Comparison of ENCODE assay signal across 15 cellular contexts in the genomic region with DNA sequence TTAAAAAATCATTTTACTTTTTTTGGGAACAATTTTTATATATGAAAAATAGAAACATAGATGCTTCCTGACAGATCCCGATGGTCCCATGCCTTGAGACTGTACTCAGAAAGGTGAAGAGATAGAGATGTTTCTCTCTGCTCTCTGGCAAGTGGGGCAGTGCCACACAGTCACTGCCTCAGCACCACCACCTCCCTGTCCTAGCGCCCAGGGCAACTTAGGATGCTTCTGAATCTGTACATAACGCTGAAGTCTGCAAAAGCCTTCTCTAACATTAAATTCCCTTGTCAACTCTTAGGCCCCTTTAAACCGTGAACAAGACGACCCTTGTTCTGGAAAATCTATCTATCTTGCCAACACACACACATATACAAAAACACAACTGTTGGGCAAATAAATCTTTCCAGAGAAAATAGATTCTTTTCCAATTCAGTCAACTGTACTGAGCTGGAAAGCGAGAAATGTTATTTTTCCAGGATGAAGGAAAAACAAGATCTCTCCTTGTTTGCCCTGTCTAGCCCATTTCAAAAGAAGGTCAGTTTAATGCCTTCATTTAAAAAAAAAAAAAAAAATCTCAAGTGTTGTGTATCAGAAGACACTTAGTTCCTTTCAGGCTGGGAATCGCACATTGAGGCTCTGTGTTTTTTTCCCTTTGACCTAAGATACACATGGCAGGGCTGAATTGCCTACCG.
"Had no signal": no experiment of that assay in that cellular context is flagged by ENCODE, and none has a peak within 500 bp of the region (broad histone marks: within the 10 kb centered on the region; RNA-seq: fewer than 3 reads in every experiment).

No MANE protein-coding gene starts in this region.

- H3K27me3 ChIP-seq: cardiac muscle cell, gastroesophageal sphincter, heart right ventricle, spleen, thyroid gland, uterus had no signal

- ATAC-seq: activated CD4-positive, alpha-beta T cell treated with anti-CD3 and anti-CD28 coated beads for 36 hours; gastroesophageal sphincter; heart right ventricle; natural killer cell; stimulated activated memory B cell treated with anti-CD40 and anti-IgM and Interleukin-4, amounts not matched to agents 10 μg/mL and 1 μg/mL and 100 μg/mL, for 72 hours had no signal

- H3K27me3 Mint-ChIP-seq: activated CD4-positive, alpha-beta memory T cell treated with anti-CD3 and anti-CD28 coated beads for 36 hours; activated CD4-positive, alpha-beta T cell treated with anti-CD3 and anti-CD28 coated beads for 36 hours; activated naive CD8-positive, alpha-beta T cell; stimulated activated memory B cell treated with anti-CD40 and anti-IgM and Interleukin-4, amounts not matched to agents 10 μg/mL and 1 μg/mL and 100 μg/mL, for 72 hours had no signal

- H3K27ac ChIP-seq: cardiac muscle cell, gastroesophageal sphincter, heart right ventricle, spleen, thyroid gland, uterus had no signal

- DNase-seq: activated CD4-positive, alpha-beta memory T cell treated with anti-CD3 and anti-CD28 coated beads for 36 hours; activated CD4-positive, alpha-beta T cell treated with anti-CD3 and anti-CD28 coated beads for 36 hours; activated T-cell treated with anti-CD3 and anti-CD28 coated beads for 4 hours; heart right ventricle; mesendoderm; natural killer cell; posterior cingulate gyrus; spleen; stimulated activated CD4-positive, alpha-beta T cell treated with anti-CD3 and anti-CD28 coated beads, Interleukin-4, amount 100 ng/mL, for 4 hours; thyroid gland; uterus had no signal

- H3K4me3 ChIP-seq: cardiac muscle cell, gastroesophageal sphincter, heart right ventricle, spleen, thyroid gland, uterus had no signal

- H3K4me3 Mint-ChIP-seq: activated CD4-positive, alpha-beta memory T cell treated with anti-CD3 and anti-CD28 coated beads for 36 hours; activated CD4-positive, alpha-beta T cell treated with anti-CD3 and anti-CD28 coated beads for 36 hours; activated naive CD8-positive, alpha-beta T cell; natural killer cell; stimulated activated memory B cell treated with anti-CD40 and anti-IgM and Interleukin-4, amounts not matched to agents 10 μg/mL and 1 μg/mL and 100 μg/mL, for 72 hours had no signal

- H3K27ac Mint-ChIP-seq: activated CD4-positive, alpha-beta memory T cell treated with anti-CD3 and anti-CD28 coated beads for 36 hours; activated CD4-positive, alpha-beta T cell treated with anti-CD3 and anti-CD28 coated beads for 36 hours; activated naive CD8-positive, alpha-beta T cell; natural killer cell; stimulated activated memory B cell treated with anti-CD40 and anti-IgM and Interleukin-4, amounts not matched to agents 10 μg/mL and 1 μg/mL and 100 μg/mL, for 72 hours had no signal

- H3K36me3 ChIP-seq: cardiac muscle cell, gastroesophageal sphincter, heart right ventricle, spleen, thyroid gland, uterus had no signal

- H3K9me3 ChIP-seq: thyroid gland had no signal

- H3K4me1 ChIP-seq: thyroid gland, uterus had no signal
